Comparison of ENCODE assay signal across 14 cellular contexts in the genomic region with DNA sequence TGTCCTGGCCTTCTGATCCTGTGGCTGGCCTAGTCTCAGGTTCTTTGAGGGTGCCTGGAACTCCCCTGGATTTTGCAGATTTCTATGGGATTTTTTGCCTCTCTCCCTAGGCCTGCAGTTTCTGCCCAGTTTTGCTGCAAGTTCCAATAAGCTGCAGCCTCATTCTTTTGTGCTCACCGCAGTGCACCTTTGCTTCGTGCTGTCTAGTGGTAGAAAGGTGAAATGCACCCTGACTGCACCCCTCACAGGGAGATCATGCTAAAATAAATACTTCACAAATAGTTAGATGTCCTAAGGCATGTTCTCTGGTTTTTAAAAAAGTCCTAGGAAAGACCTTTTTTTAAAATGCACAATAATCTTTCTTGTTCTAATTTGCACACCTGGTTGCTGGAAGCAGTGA.
A peak's percentile ranks its signal among the peaks of the same experiment; 100 is the strongest.
DNase-seq lines count a peak whose midpoint lies in the region; ATAC-seq and TF ChIP-seq lines count a peak whose summit lies in the region.
"Had no signal": no experiment of that assay in that cellular context is flagged by ENCODE, and none has a peak within 500 bp of the region (broad histone marks: within the 10 kb centered on the region; RNA-seq: fewer than 3 reads in every experiment).

No MANE protein-coding gene starts in this region.

- H3K9ac ChIP-seq in H9 (ENCODE audit: extremely low read depth, insufficient read length, low read length), result no peak overlapping the region

- H2BK5ac ChIP-seq in H9 (ENCODE audit: insufficient read length, low read length), result no peak overlapping the region

- H3K9me3 ChIP-seq in H9 (ENCODE audit: control insufficient read depth, low read depth, low read length), result no peaks in the 10 kb centered on the region
- H3K9me3 ChIP-seq in hepatocyte (ENCODE audit: low read depth), result no peaks in the 10 kb centered on the region
- H3K9me3 ChIP-seq: right atrium auricular region had no signal

- H4K8ac ChIP-seq in H9 (replicated peaks; ENCODE audit: insufficient read length, low read depth, low read length), result no peak overlapping the region

- H3K4ac ChIP-seq in H9 (ENCODE audit: low read depth, low read length), result no peak overlapping the region

- H3K14ac ChIP-seq in H9 (ENCODE audit: insufficient read depth, low read length), result no peak overlapping the region

- no peaks in the 10 kb centered on the region for H3K9me2 ChIP-seq in hepatocyte (replicated peaks; ENCODE audit: insufficient read depth)

- H3K4me2 ChIP-seq in H9 (ENCODE audit: insufficient read depth, insufficient read length, low read length) (no peak overlapping the region), hepatocyte (no peak overlapping the region)

- H3K27me3 ChIP-seq in H9 (ENCODE audit: insufficient read depth, low read length), result no peaks in the 10 kb centered on the region
- H3K27me3 ChIP-seq in hepatocyte, result no peaks in the 10 kb centered on the region
- H3K27me3 ChIP-seq: right atrium auricular region had no signal

- H2BK120ac ChIP-seq in H9 (ENCODE audit: low read depth, low read length, poor library complexity, severe bottlenecking), result no peak overlapping the region

- ATAC-seq in GM18502 (IDR thresholded peaks at IDR 0.05; ENCODE audit: poor library complexity, unreplicated experiment) (no peak), HG02885 (IDR thresholded peaks at IDR 0.05; ENCODE audit: poor library complexity, unreplicated experiment) (no peak)
- ATAC-seq: activated naive CD4-positive, alpha-beta T cell treated with anti-CD3 and anti-CD28 coated beads, Interleukin-2, amount 50 U/mL, for 72 hours had no signal

- H2AFZ ChIP-seq in H9 (ENCODE audit: low read length), result no peak overlapping the region
- H2AFZ ChIP-seq in hepatocyte, result no peak overlapping the region

- H3K79me2 ChIP-seq in H9 (ENCODE audit: insufficient read depth, low read length) (no peaks in the 10 kb centered on the region), hepatocyte (no peaks in the 10 kb centered on the region)

- TF ChIP-seq CTCF in 22Rv1 (IDR thresholded peaks at IDR 0.05) (peak; percentile 47), H9 (conservative IDR thresholded peaks at IDR 0.05) (peak; percentile 71), hepatocyte (IDR thresholded peaks at IDR 0.05; ENCODE audit: poor library complexity) (peak; percentile 35)

- no peaks in the 10 kb centered on the region for H3K27me3 Mint-ChIP-seq in H9 (ENCODE audit: low read depth)

- H2BK12ac ChIP-seq in H9 (ENCODE audit: insufficient read length, low read depth, low read length), result no peak overlapping the region

- peaks cover 3 to 32% (median 15%) of the 10 kb centered on the region in 3 experiments; a peak in 4 of 7 replicates for H3K36me3 Mint-ChIP-seq in H9 (ENCODE audit: insufficient read depth in 1 of 3, low read depth in 3 of 3)
- H3K36me3 Mint-ChIP-seq: activated naive CD4-positive, alpha-beta T cell treated with anti-CD3 and anti-CD28 coated beads, Interleukin-2, amount 50 U/mL, for 72 hours had no signal

- H2BK20ac ChIP-seq in H9 (ENCODE audit: low read depth, low read length, poor library complexity, severe bottlenecking), result no peak overlapping the region

- H3K79me1 ChIP-seq in H9 (ENCODE audit: insufficient read depth, low read depth, low read length, poor library complexity, severe bottlenecking), result no peaks in the 10 kb centered on the region

- H3K4me1 ChIP-seq in H9 (ENCODE audit: insufficient read depth, low read length) (peaks cover 4% of the 10 kb centered on the region; the same call in 1 of the 2 replicates), hepatocyte (ENCODE audit: insufficient read depth) (no peaks in the 10 kb centered on the region)
- H3K4me1 ChIP-seq: right atrium auricular region had no signal

- H4K20me1 ChIP-seq in H9 (ENCODE audit: control insufficient read depth, insufficient read depth, insufficient read length) (no peaks in the 10 kb centered on the region), hepatocyte (ENCODE audit: insufficient read depth, poor library complexity, severe bottlenecking) (no peaks in the 10 kb centered on the region)

- no peaks in the 10 kb centered on the region for H3K36me3 ChIP-seq in hepatocyte (replicated peaks; ENCODE audit: insufficient read depth, low read depth)
- H3K36me3 ChIP-seq: right atrium auricular region had no signal

- H3T11ph ChIP-seq in H9 (ENCODE audit: low read length), result no peak overlapping the region

- H3K9me3 Mint-ChIP-seq in H9, result no peaks in the 10 kb centered on the region
- H3K9me3 Mint-ChIP-seq: activated naive CD4-positive, alpha-beta T cell treated with anti-CD3 and anti-CD28 coated beads, Interleukin-2, amount 50 U/mL, for 72 hours had no signal

- no peak overlapping the region for H3K4me3 Mint-ChIP-seq in H9

- no peak overlapping the region for H3K27ac ChIP-seq in 22Rv1
- no peak overlapping the region for H3K27ac ChIP-seq in H9 (ENCODE audit: insufficient read length, low read depth, low read length)
- H3K27ac ChIP-seq in hepatocyte, result no peak overlapping the region
- H3K27ac ChIP-seq: right atrium auricular region had no signal

- no peak overlapping the region for H3K56ac ChIP-seq in H9 (ENCODE audit: insufficient read length, low read depth, low read length)

- no peak overlapping the region for H3K23ac ChIP-seq in H9 (ENCODE audit: insufficient read length, low read depth, low read length)

- WGBS in H9 (ENCODE audit: extremely low coverage, insufficient read length, low lambda C conversion rate), result no CpG with 5 or more reads among the region's 2 CpGs
- WGBS in hepatocyte (ENCODE audit: low lambda C conversion rate, missing lambda C conversion rate), result 39% methylated on average over 2 of the region's 2 CpGs

- H3K4me3 ChIP-seq in hepatocyte, result no peak overlapping the region
- H3K4me3 ChIP-seq: right atrium auricular region had no signal

- no peak overlapping the region for H2AK5ac ChIP-seq in H9 (ENCODE audit: insufficient read length, low read length)

- no peak overlapping the region for H2BK15ac ChIP-seq in H9 (ENCODE audit: low read depth, low read length)

- no peak overlapping the region for H3K18ac ChIP-seq in H9 (ENCODE audit: insufficient read length, low read depth, low read length)

- H4K91ac ChIP-seq in H9 (ENCODE audit: insufficient read length, low read depth, low read length), result no peak overlapping the region

- no peak overlapping the region for H4K5ac ChIP-seq in H9 (ENCODE audit: insufficient read length, low read depth, low read length)

- H3K4me1 Mint-ChIP-seq in H9, result peaks cover 29 to 37% of the 10 kb centered on the region in 2 experiments

- H3K23me2 ChIP-seq in H9 (ENCODE audit: insufficient read length, low read depth, low read length, poor library complexity, severe bottlenecking), result no peaks in the 10 kb centered on the region

- H3K27ac Mint-ChIP-seq in H9, result peak overlapping the region in 2 of 3 experiments; percentile 36 to 87; a peak in 3 of 7 replicates
- H3K27ac Mint-ChIP-seq: activated naive CD4-positive, alpha-beta T cell treated with anti-CD3 and anti-CD28 coated beads, Interleukin-2, amount 50 U/mL, for 72 hours had no signal

- peak; percentile 60 for DNase-seq in H9
- DNase-seq in SW480 (ENCODE audit: low spot score), result peak; percentile 5
- peak; percentile 38 for DNase-seq in hepatocyte (ENCODE audit: low spot score)
- no peak for DNase-seq in cortex of kidney (lab: John Stamatoyannopoulos, UW)
- DNase-seq in Ammon's horn (ENCODE audit: low spot score), result no peak
- DNase-seq: activated CD4-positive, alpha-beta T cell treated with anti-CD3 and anti-CD28 coated beads, Interleukin-2, amount 50 U/mL, for 1 hour; GOT3; midbrain; NCI-H524 had no signal

Comparison
In these comparisons a context has a peak if more than half of its experiments do, and no peak if none do; other contexts are left out.
1. DNase-seq: peak in H9 (single experiment), SW480 (single experiment) and hepatocyte (single experiment); none in cortex of kidney (single experiment) and Ammon's horn (single experiment).
2. Peak in every context shown above with its lines, with median percentiles within 50 percentile points of each other: CTCF ChIP-seq.